Comparison of ENCODE assay signal across 1 cellular context in genomic region chr7:12588259-12588904, GRCh38.
TF ChIP-seq lines count a peak whose summit lies in the region.

No MANE protein-coding gene starts in this region.

TF ChIP-seq in K562, 482 proteins besides CTCF, POLR2A, EP300 and RAD21 (continued from another document):
- TF ChIP-seq ZNF668 (CRISPR knock-in tag; IDR thresholded peaks at IDR 0.05) (no peak), CXXC5 (CRISPR knock-in tag; IDR thresholded peaks at IDR 0.05) (0 out of 2 replicates have a peak, but pooled peaks have one; percentile 19), ADNP (tag; IDR thresholded peaks at IDR 0.05) (peak; percentile 75), POLR2AphosphoS5 (IDR thresholded peaks at IDR 0.05; ENCODE audit: control insufficient read depth, insufficient read depth, low read depth, low read length) (peak; percentile 33; the same call in 1 of the 2 replicates), SMARCA4 (IDR thresholded peaks at IDR 0.05) (no peak), ZEB2 (IDR thresholded peaks at IDR 0.05) (0 out of 2 replicates have a peak, but pooled peaks have one; percentile 18), BMI1 (IDR thresholded peaks at IDR 0.05; ENCODE audit: low read length) (no peak), NR2C1 (IDR thresholded peaks at IDR 0.05) (peak; percentile 47; the same call in 1 of the 2 replicates), NR2C1 (tag; IDR thresholded peaks at IDR 0.05) (peak; percentile 58; the same call in 1 of the 2 replicates), FOXM1 (IDR thresholded peaks at IDR 0.05; ENCODE audit: low read depth) (no peak), FOXM1 (CRISPR knock-in tag; IDR thresholded peaks at IDR 0.05; ENCODE audit: low read depth) (no peak), CHAMP1 (IDR thresholded peaks at IDR 0.05) (peak; percentile 65; the same call in 1 of the 2 replicates), ESRRA (IDR thresholded peaks at IDR 0.05; ENCODE audit: borderline replicate concordance, low read depth) (peak; percentile 86), NCOR1 (IDR thresholded peaks at IDR 0.05) (peak; percentile 37; the same call in 1 of the 2 replicates), BHLHE40 (IDR thresholded peaks at IDR 0.05; ENCODE audit: low read length) (peak; percentile 79; the same call in 1 of the 2 replicates), ARID1B (IDR thresholded peaks at IDR 0.05) (peak; percentile 41; the same call in 1 of the 2 replicates), AFF1 (IDR thresholded peaks at IDR 0.05; ENCODE audit: low read depth in 1 of 2, partially characterized antibody in 2 of 2) (no peak), SOX6 (IDR thresholded peaks at IDR 0.05) (0 out of 2 replicates have a peak, but pooled peaks have one; percentile 25), MITF (IDR thresholded peaks at IDR 0.05) (peak; percentile 65; the same call in 1 of the 2 replicates), TEAD4 (IDR thresholded peaks at IDR 0.05; ENCODE audit: low read length) (peak; percentile 68), TEAD4 (CRISPR knock-in tag; IDR thresholded peaks at IDR 0.05; ENCODE audit: borderline replicate concordance) (no peak), C11orf30 (IDR thresholded peaks at IDR 0.05; ENCODE audit: low read depth) (peak; percentile 22; the same call in 1 of the 2 replicates), MED1 (CRISPR knock-in tag; IDR thresholded peaks at IDR 0.05; ENCODE audit: borderline replicate concordance) (no peak), DIDO1 (tag; IDR thresholded peaks at IDR 0.05; ENCODE audit: low read depth) (no peak), TAL1 (IDR thresholded peaks at IDR 0.05) (peak; percentile 48; the same call in 1 of the 2 replicates), TCF3 (CRISPR knock-in tag; IDR thresholded peaks at IDR 0.05) (peak; percentile 70), ATF7 (IDR thresholded peaks at IDR 0.05) (0 out of 2 replicates have a peak, but pooled peaks have one; percentile 13)
- TF ChIP-seq, protein P1, sequence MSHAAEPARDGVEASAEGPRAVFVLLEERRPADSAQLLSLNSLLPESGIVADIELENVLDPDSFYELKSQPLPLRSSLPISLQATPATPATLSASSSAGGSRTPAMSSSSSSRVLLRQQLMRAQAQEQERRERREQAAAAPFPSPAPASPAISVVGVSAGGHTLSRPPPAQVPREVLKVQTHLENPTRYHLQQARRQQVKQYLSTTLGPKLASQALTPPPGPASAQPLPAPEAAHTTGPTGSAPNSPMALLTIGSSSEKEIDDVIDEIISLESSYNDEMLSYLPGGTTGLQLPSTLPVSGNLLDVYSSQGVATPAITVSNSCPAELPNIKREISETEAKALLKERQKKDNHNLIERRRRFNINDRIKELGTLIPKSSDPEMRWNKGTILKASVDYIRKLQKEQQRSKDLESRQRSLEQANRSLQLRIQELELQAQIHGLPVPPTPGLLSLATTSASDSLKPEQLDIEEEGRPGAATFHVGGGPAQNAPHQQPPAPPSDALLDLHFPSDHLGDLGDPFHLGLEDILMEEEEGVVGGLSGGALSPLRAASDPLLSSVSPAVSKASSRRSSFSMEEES (CRISPR knock-in tag; IDR thresholded peaks at IDR 0.05), result peak; percentile 13; the same call in 1 of the 2 replicates
- TF ChIP-seq, protein P2, sequence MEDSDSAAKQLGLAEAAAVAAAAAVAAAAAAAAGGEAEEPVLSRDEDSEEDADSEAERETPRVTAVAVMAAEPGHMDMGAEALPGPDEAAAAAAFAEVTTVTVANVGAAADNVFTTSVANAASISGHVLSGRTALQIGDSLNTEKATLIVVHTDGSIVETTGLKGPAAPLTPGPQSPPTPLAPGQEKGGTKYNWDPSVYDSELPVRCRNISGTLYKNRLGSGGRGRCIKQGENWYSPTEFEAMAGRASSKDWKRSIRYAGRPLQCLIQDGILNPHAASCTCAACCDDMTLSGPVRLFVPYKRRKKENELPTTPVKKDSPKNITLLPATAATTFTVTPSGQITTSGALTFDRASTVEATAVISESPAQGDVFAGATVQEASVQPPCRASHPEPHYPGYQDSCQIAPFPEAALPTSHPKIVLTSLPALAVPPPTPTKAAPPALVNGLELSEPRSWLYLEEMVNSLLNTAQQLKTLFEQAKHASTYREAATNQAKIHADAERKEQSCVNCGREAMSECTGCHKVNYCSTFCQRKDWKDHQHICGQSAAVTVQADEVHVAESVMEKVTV (CRISPR knock-in tag; IDR thresholded peaks at IDR 0.05), result no peak
- TF ChIP-seq, protein P3, sequence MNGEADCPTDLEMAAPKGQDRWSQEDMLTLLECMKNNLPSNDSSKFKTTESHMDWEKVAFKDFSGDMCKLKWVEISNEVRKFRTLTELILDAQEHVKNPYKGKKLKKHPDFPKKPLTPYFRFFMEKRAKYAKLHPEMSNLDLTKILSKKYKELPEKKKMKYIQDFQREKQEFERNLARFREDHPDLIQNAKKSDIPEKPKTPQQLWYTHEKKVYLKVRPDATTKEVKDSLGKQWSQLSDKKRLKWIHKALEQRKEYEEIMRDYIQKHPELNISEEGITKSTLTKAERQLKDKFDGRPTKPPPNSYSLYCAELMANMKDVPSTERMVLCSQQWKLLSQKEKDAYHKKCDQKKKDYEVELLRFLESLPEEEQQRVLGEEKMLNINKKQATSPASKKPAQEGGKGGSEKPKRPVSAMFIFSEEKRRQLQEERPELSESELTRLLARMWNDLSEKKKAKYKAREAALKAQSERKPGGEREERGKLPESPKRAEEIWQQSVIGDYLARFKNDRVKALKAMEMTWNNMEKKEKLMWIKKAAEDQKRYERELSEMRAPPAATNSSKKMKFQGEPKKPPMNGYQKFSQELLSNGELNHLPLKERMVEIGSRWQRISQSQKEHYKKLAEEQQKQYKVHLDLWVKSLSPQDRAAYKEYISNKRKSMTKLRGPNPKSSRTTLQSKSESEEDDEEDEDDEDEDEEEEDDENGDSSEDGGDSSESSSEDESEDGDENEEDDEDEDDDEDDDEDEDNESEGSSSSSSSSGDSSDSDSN (IDR thresholded peaks at IDR 0.05; ENCODE audit: borderline replicate concordance in 1 of 2, low read depth in 2 of 2, low read length in 2 of 2), result no peak
- TF ChIP-seq, protein P4, sequence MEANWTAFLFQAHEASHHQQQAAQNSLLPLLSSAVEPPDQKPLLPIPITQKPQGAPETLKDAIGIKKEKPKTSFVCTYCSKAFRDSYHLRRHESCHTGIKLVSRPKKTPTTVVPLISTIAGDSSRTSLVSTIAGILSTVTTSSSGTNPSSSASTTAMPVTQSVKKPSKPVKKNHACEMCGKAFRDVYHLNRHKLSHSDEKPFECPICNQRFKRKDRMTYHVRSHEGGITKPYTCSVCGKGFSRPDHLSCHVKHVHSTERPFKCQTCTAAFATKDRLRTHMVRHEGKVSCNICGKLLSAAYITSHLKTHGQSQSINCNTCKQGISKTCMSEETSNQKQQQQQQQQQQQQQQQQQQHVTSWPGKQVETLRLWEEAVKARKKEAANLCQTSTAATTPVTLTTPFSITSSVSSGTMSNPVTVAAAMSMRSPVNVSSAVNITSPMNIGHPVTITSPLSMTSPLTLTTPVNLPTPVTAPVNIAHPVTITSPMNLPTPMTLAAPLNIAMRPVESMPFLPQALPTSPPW (CRISPR knock-in tag; IDR thresholded peaks at IDR 0.05), result peak; percentile 55
- TF ChIP-seq, protein P5, sequence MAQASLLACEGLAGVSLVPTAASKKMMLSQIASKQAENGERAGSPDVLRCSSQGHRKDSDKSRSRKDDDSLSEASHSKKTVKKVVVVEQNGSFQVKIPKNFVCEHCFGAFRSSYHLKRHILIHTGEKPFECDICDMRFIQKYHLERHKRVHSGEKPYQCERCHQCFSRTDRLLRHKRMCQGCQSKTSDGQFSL (CRISPR knock-in tag; IDR thresholded peaks at IDR 0.05), result 0 out of 2 replicates have a peak, but pooled peaks have one; percentile 21
- TF ChIP-seq, protein P5 (tag; IDR thresholded peaks at IDR 0.05), result no peak
